Comparison of ENCODE assay signal across 9 cellular contexts in the genomic region with DNA sequence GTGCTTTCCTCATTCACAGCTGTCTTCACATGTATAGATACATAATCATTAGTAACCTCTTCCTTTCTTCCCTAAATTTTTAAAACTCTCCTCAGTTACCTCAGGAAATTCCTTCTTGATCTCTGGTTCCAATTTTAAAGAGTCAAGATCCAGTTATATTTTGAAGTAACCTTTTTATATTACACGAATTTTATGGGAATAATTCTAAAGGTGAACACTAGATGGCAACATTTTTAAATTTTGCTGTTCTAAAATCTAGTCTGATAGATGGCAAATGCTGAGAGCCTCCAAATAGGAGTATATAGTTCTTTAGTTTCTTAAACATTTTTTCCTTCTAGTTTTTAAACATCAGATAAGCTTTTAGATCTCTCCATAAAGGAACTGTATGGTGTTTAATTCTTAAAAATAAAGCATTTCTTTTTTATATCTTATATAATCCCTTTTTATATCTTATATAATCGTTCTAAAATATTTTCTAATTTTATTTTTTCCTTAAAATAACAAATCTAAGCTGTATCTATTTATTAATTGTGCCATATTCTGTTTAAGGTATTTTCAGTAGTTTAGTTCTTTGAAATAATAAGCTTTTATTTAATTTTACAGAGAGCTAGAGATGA. TPM values are rescaled to one million over a fixed set of nuclear protein-coding genes. Genes with fewer than 3 reads are reported as not detected.
DNase-seq lines count a peak whose midpoint lies in the region; ATAC-seq and TF ChIP-seq lines count a peak whose summit lies in the region.
"Had no signal": no experiment of that assay in that cellular context is flagged by ENCODE, and none has a peak within 500 bp of the region (broad histone marks: within the 10 kb centered on the region; RNA-seq: fewer than 3 reads in every experiment).

No MANE protein-coding gene starts in this region.

- ATAC-seq in WTC11 = no peak
- no peak for ATAC-seq in activated naive CD8-positive, alpha-beta T cell treated with anti-CD3 and anti-CD28 coated beads, Interleukin-2, amount 50 U/mL, for 24 hours

- peaks cover 26% of the 10 kb centered on the region for H3K9me3 Mint-ChIP-seq in WTC11
- no peaks in the 10 kb centered on the region for H3K9me3 Mint-ChIP-seq in activated naive CD8-positive, alpha-beta T cell treated with anti-CD3 and anti-CD28 coated beads, Interleukin-2, amount 50 U/mL, for 24 hours

- peaks cover 18% of the 10 kb centered on the region for H3K36me3 Mint-ChIP-seq in WTC11
- no peaks in the 10 kb centered on the region for H3K36me3 Mint-ChIP-seq in activated naive CD8-positive, alpha-beta T cell treated with anti-CD3 and anti-CD28 coated beads, Interleukin-2, amount 50 U/mL, for 24 hours (ENCODE audit: low read depth)

- H3K27me3 Mint-ChIP-seq in WTC11 (ENCODE audit: low read depth) = peaks cover 6% of the 10 kb centered on the region; the same call in 1 of the 2 replicates
- peaks cover 7% of the 10 kb centered on the region for H3K27me3 Mint-ChIP-seq in activated naive CD8-positive, alpha-beta T cell treated with anti-CD3 and anti-CD28 coated beads, Interleukin-2, amount 50 U/mL, for 24 hours

- POLR2A ChIA-PET in WTC11 (lab: Charles Lee) = no interaction called here

- H3K36me3 ChIP-seq in H7 (replicated peaks; ENCODE audit: control insufficient read depth, insufficient read depth, low read length) = no peaks in the 10 kb centered on the region
- H3K36me3 ChIP-seq: BLaER1 treated with 17β-estradiol and CSF1 and Interleukin-3, amounts not matched to agents 10 nM and 100 nM had no signal

- H3K27me3 ChIP-seq in H7 (ENCODE audit: control insufficient read depth, insufficient read depth, low read length) = no peaks in the 10 kb centered on the region
- H3K27me3 ChIP-seq: BLaER1 treated with 17β-estradiol and CSF1 and Interleukin-3, amounts not matched to agents 10 nM and 100 nM had no signal

- CTCF ChIA-PET in WTC11 (lab: Charles Lee) = interaction anchor here (0.7 to 1.6 kb wide), 13 partner anchors 10 to 174 kb away, joined by 3 to 9 read pairs (median 4); a partner anchor contains a TSS

- DNase-seq in DMS79 treated with DMSO at 0.1 percent for 48 hours (lab: John Stamatoyannopoulos, UW) = peak; percentile 1
- no peak for DNase-seq in DMS79 (lab: John Stamatoyannopoulos, UW)
- DNase-seq in LHCN-M2 (ENCODE audit: low read depth) = peak; percentile 44
- DNase-seq in WTC11 (ENCODE audit: low spot score) = no peak
- peak; percentile 51 for DNase-seq in kidney tubule cell (ENCODE audit: low spot score)
- no peak for DNase-seq in activated naive CD8-positive, alpha-beta T cell treated with anti-CD3 and anti-CD28 coated beads, Interleukin-2, amount 50 U/mL, for 24 hours
- no peak for DNase-seq in activated CD4-positive, CD25-positive, alpha-beta regulatory T cell (lab: John Stamatoyannopoulos, UW)
- DNase-seq in H7 = no peak

- no peak overlapping the region for H3K4me3 ChIP-seq in H7 (ENCODE audit: insufficient read depth, low read depth, low read length)
- H3K4me3 ChIP-seq: BLaER1 treated with 17β-estradiol and CSF1 and Interleukin-3, amounts not matched to agents 10 nM and 100 nM had no signal

- peaks cover 36% of the 10 kb centered on the region for H3K4me1 Mint-ChIP-seq in WTC11
- peaks cover 9% of the 10 kb centered on the region for H3K4me1 Mint-ChIP-seq in activated naive CD8-positive, alpha-beta T cell treated with anti-CD3 and anti-CD28 coated beads, Interleukin-2, amount 50 U/mL, for 24 hours

- H3K27ac Mint-ChIP-seq in WTC11 = peak overlapping the region; percentile 2
- no peak overlapping the region for H3K27ac Mint-ChIP-seq in activated naive CD8-positive, alpha-beta T cell treated with anti-CD3 and anti-CD28 coated beads, Interleukin-2, amount 50 U/mL, for 24 hours

- TF ChIP-seq CTCF in WTC11 (IDR thresholded peaks at IDR 0.05) = no peak

- H3K4me3 Mint-ChIP-seq in WTC11 = no peak overlapping the region
- H3K4me3 Mint-ChIP-seq in activated naive CD8-positive, alpha-beta T cell treated with anti-CD3 and anti-CD28 coated beads, Interleukin-2, amount 50 U/mL, for 24 hours = no peak overlapping the region

TF ChIP-seq in WTC11, 78 proteins besides CTCF, POLR2A, EP300 and RAD21:
- TF ChIP-seq ZBTB21 (CRISPR knock-in tag; IDR thresholded peaks at IDR 0.05; ENCODE audit: borderline replicate concordance) (no peak), EMX1 (CRISPR knock-in tag; IDR thresholded peaks at IDR 0.05) (no peak)

RNA-seq across cellular contexts. Expression of a gene that starts 37.9 kb away (rescaled TPM):
- 80.1 and 84.2 TPM in 2 replicates for total RNA-seq in LHCN-M2 (2014; rRNA removed)
- polyA plus RNA-seq in LHCN-M2 (2012) = 78.6 TPM
- 62.9 to 78.1 TPM (median 74.4 TPM) in 3 replicates for total RNA-seq in WTC11 (2021)
- 53.6 and 63.0 TPM in 2 replicates for total RNA-seq in H7 (2014; rRNA removed; shearing (Covaris generic))

Comparison
In these comparisons a context has a peak if more than half of its experiments do, and no peak if none do; other contexts are left out.
1. DNase-seq: peak in DMS79 treated with DMSO at 0.1 percent for 48 hours (single experiment), LHCN-M2 (single experiment) and kidney tubule cell (single experiment); none in DMS79 (single experiment), WTC11 (single experiment), activated naive CD8-positive, alpha-beta T cell treated with anti-CD3 and anti-CD28 coated beads, Interleukin-2, amount 50 U/mL, for 24 hours (single experiment), activated CD4-positive, CD25-positive, alpha-beta regulatory T cell (0 of 4) and H7 (single experiment).